Comparison of ENCODE assay signal across 27 cellular contexts in genomic region chr1:53700776-53701175, GRCh38.
"Had no signal": no experiment of that assay in that cellular context is flagged by ENCODE, and none has a peak within 500 bp of the region (broad histone marks: within the 10 kb centered on the region; RNA-seq: fewer than 3 reads in every experiment).

No MANE protein-coding gene starts in this region.

- DNase-seq: stimulated activated CD4-positive, alpha-beta T cell treated with anti-CD3 and anti-CD28 coated beads, Interleukin-2, amount 100 ng/mL, for 48 hours; stimulated activated CD4-positive, alpha-beta T cell treated with anti-CD3 and anti-CD28 coated beads, Interleukin-4, amount 100 ng/mL, for 1 hour; stimulated activated CD4-positive, alpha-beta T cell treated with anti-CD3 and anti-CD28 coated beads, Interleukin-4, amount 100 ng/mL, for 24 hours; stimulated activated CD4-positive, alpha-beta T cell treated with anti-CD3 and anti-CD28 coated beads, Interleukin-4, amount 100 ng/mL, for 4 hours; stimulated activated CD8-positive, alpha-beta memory T cell treated with anti-CD3 and anti-CD28 coated beads, Interleukin-4, amount 100 ng/mL, for 48 hours; stimulated activated naive B cell treated with anti-CD40 and anti-IgM and Interleukin-4, amounts not matched to agents 10 μg/mL and 1 μg/mL and 100 μg/mL, for 72 hours; stimulated activated naive CD4-positive, alpha-beta T cell; stimulated activated naive CD4-positive, alpha-beta T cell treated with Interleukin-2 at 50 U/mL for 16 hours; stimulated activated naive CD8-positive, alpha-beta T cell treated with anti-CD3 and anti-CD28 coated beads, Interleukin-15, amount 100 ng/mL, for 72 hours; stimulated activated naive CD8-positive, alpha-beta T cell treated with anti-CD3 and anti-CD28 coated beads, Interleukin-15, Interleukin-2, amounts not matched to agents 100 U/mL and 50 U/mL, for 24 hours; stomach; substantia nigra; testis; thyroid gland; tibial artery; transverse colon; trophoblast cell; upper lobe of left lung; upper lobe of right lung; uterus had no signal

- H3K9me3 ChIP-seq: stomach, suprapubic skin, testis, thoracic aorta, thyroid gland, tibial artery, tibial nerve, transverse colon, upper lobe of left lung, upper lobe of right lung, uterus, vagina had no signal

- H3K27me3 ChIP-seq: suprapubic skin, testis, thyroid gland, transverse colon, upper lobe of left lung, uterus, vagina had no signal

- H3K4me3 ChIP-seq: stomach, suprapubic skin, testis, thoracic aorta, thyroid gland, tibial artery, tibial nerve, transverse colon, upper lobe of left lung, upper lobe of right lung, uterus, vagina had no signal

- FAIRE-seq: urothelium cell line had no signal

- H3K27ac ChIP-seq: stomach, suprapubic skin, testis, thoracic aorta, thyroid gland, tibial artery, tibial nerve, transverse colon, upper lobe of left lung, upper lobe of right lung, uterus, vagina had no signal

- ATAC-seq: stimulated activated effector memory CD8-positive, alpha-beta T cell treated with anti-CD3 and anti-CD28 coated beads, Interleukin-12 subunit alpha, Interleukin-12 subunit beta, amount 100 ng/mL, for 72 hours; stimulated activated memory B cell treated with anti-CD40 and anti-IgM and Interleukin-4, amounts not matched to agents 10 μg/mL and 1 μg/mL and 100 μg/mL, for 72 hours; stimulated activated naive B cell treated with anti-CD40 and anti-IgM and Interleukin-4, amounts not matched to agents 10 μg/mL and 1 μg/mL and 100 μg/mL, for 72 hours; stimulated activated naive CD8-positive, alpha-beta T cell treated with anti-CD3 and anti-CD28 coated beads, Interleukin-15, amount 100 ng/mL, for 72 hours; stimulated activated naive CD8-positive, alpha-beta T cell treated with anti-CD3 and anti-CD28 coated beads, Interleukin-15, Interleukin-2, amounts not matched to agents 100 U/mL and 50 U/mL, for 24 hours; upper lobe of right lung had no signal

- H3K4me1 ChIP-seq: stomach, tibial artery, upper lobe of left lung, upper lobe of right lung, uterus had no signal

- H3K36me3 ChIP-seq: stomach, suprapubic skin, thoracic aorta, thyroid gland, tibial artery, tibial nerve, transverse colon, upper lobe of left lung, upper lobe of right lung, uterus, vagina had no signal
